ENCODE assay signal across 22 cellular contexts in the genomic region with DNA sequence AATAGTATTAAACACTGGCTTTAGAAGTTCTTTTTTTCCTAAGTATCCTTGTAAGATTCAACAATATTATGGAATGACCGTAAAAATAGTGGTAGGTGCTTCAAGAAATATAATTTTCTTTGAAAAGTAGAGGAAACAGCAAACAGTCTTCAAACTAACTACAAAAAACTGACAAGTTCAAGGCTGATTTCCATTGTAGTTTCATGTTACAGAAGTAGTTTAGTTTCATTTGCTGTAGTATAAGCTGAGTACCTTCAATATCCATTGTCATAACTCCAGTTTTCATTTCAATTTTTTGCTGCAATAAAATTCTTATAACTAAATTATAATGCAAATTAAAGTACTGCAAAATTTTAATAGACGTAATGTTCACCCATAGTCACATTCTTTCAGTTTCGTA.
"Had no signal": no experiment of that assay in that cellular context is flagged by ENCODE, and none has a peak within 500 bp of the region (broad histone marks: within the 10 kb centered on the region; RNA-seq: fewer than 3 reads in every experiment).

No MANE protein-coding gene starts in this region.

- H3K27me3 Mint-ChIP-seq: natural killer cell treated with Interleukin-12 subunit alpha and Interleukin-12 subunit beta and Interleukin-15 and Interleukin-18, amount 100 ng/mL, for 72 hours; progenitor cell of endocrine pancreas; stimulated activated naive CD8-positive, alpha-beta T cell treated with anti-CD3 and anti-CD28 coated beads, Interleukin-15, Interleukin-2, amounts not matched to agents 100 ng/mL and 50 ng/mL, for 24 hours had no signal

- H3K4me3 Mint-ChIP-seq: endodermal cell; immature natural killer cell; natural killer cell treated with Interleukin-12 subunit alpha and Interleukin-12 subunit beta and Interleukin-15 and Interleukin-18, amount 100 ng/mL, for 72 hours; neural progenitor cell; stimulated activated naive CD8-positive, alpha-beta T cell treated with anti-CD3 and anti-CD28 coated beads, Interleukin-15, Interleukin-2, amounts not matched to agents 100 ng/mL and 50 ng/mL, for 24 hours had no signal

- H3K36me3 ChIP-seq: colonic mucosa, left ventricle myocardium inferior, neural progenitor cell, pancreas, tibial artery had no signal

- H3K4me3 ChIP-seq: colonic mucosa, left ventricle myocardium inferior, lower lobe of right lung, neural progenitor cell, pancreas, smooth muscle cell, tibial artery had no signal

- H3K27me3 ChIP-seq: colonic mucosa, foreskin keratinocyte, neural progenitor cell, pancreas, tibial artery had no signal

- H2AFZ ChIP-seq: neural progenitor cell had no signal

- FAIRE-seq: endothelial cell of umbilical vein, keratinocyte, pancreas had no signal

- H3K4me1 ChIP-seq: colonic mucosa, lower lobe of right lung, neural progenitor cell, pancreas had no signal

- ATAC-seq: foreskin keratinocyte; lower lobe of right lung; natural killer cell treated with Interleukin-12 subunit alpha and Interleukin-12 subunit beta and Interleukin-15 and Interleukin-18, amount 100 ng/mL, for 72 hours; pancreas; right cardiac atrium had no signal

- H3K9ac ChIP-seq: neural progenitor cell had no signal

- H3K9me3 Mint-ChIP-seq: endodermal cell; immature natural killer cell; natural killer cell treated with Interleukin-12 subunit alpha and Interleukin-12 subunit beta and Interleukin-15 and Interleukin-18, amount 100 ng/mL, for 72 hours; neural progenitor cell; stimulated activated naive CD8-positive, alpha-beta T cell treated with anti-CD3 and anti-CD28 coated beads, Interleukin-15, Interleukin-2, amounts not matched to agents 100 ng/mL and 50 ng/mL, for 24 hours had no signal

- H3K27ac Mint-ChIP-seq: endodermal cell; immature natural killer cell; natural killer cell treated with Interleukin-12 subunit alpha and Interleukin-12 subunit beta and Interleukin-15 and Interleukin-18, amount 100 ng/mL, for 72 hours; neural progenitor cell; progenitor cell of endocrine pancreas; stimulated activated naive CD8-positive, alpha-beta T cell treated with anti-CD3 and anti-CD28 coated beads, Interleukin-15, Interleukin-2, amounts not matched to agents 100 ng/mL and 50 ng/mL, for 24 hours had no signal

- H3K9me3 ChIP-seq: colonic mucosa, left ventricle myocardium inferior, lower lobe of right lung, pancreas, tibial artery had no signal

- H3K36me3 Mint-ChIP-seq: natural killer cell treated with Interleukin-12 subunit alpha and Interleukin-12 subunit beta and Interleukin-15 and Interleukin-18, amount 100 ng/mL, for 72 hours; neural progenitor cell had no signal

- H3K4me2 ChIP-seq: neural progenitor cell, smooth muscle cell had no signal

- H3K4me1 Mint-ChIP-seq: neural progenitor cell had no signal

- DNase-seq: colonic mucosa; effector CD4-positive, alpha-beta T cell; endodermal cell; erythroblast; foreskin keratinocyte; immature natural killer cell; left ventricle myocardium inferior; lower lobe of right lung; mesenchymal stem cell; midbrain; nucleus accumbens; pancreas; right cardiac atrium; stimulated activated CD4-positive, alpha-beta T cell treated with anti-CD3 and anti-CD28 coated beads, Interleukin-2, amount 100 ng/mL, for 48 hours; tibial artery had no signal

- H3K27ac ChIP-seq: colonic mucosa, foreskin keratinocyte, left ventricle myocardium inferior, lower lobe of right lung, neural progenitor cell, pancreas, tibial artery had no signal
